In the genomic region with DNA sequence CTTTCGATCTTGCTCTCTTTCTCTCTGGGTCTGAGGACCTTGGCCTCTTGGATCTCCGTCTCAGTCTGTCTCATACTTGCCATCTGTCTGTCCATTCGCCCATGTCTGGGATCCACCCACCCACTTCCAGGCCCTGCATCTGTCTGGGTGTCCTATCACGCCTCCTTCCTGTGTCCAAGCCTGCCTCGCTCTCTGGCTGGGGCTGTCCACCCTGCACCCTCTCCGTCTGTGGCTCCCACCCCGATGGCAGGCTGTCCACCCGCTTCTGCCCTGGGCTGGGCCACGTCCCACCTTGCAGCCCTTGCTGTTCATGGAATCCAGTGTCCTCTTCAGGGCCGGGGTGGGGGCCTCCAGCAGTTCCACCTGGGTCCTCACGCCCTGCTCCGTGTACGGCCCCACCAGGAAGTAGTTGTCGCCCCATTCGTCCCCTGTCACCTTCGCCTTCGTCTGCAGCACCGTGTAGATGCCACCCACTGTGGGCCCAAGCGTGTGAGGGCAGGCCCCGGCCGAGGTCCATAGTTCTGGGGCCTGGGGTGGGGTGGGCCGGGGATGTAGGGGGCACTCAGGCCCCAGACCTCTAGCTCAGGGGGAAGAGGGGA, we compare ENCODE assay signal across 2 cellular contexts.
TF ChIP-seq lines count a peak whose summit lies in the region.

No MANE protein-coding gene starts in this region.

TF ChIP-seq in A549, 52 proteins besides CTCF, POLR2A, EP300 and RAD21:
- TF ChIP-seq RARB (CRISPR knock-in tag; IDR thresholded peaks at IDR 0.05): no peak
- TF ChIP-seq FOXS1 (CRISPR knock-in tag; IDR thresholded peaks at IDR 0.05): no peak
- TF ChIP-seq, protein P1, sequence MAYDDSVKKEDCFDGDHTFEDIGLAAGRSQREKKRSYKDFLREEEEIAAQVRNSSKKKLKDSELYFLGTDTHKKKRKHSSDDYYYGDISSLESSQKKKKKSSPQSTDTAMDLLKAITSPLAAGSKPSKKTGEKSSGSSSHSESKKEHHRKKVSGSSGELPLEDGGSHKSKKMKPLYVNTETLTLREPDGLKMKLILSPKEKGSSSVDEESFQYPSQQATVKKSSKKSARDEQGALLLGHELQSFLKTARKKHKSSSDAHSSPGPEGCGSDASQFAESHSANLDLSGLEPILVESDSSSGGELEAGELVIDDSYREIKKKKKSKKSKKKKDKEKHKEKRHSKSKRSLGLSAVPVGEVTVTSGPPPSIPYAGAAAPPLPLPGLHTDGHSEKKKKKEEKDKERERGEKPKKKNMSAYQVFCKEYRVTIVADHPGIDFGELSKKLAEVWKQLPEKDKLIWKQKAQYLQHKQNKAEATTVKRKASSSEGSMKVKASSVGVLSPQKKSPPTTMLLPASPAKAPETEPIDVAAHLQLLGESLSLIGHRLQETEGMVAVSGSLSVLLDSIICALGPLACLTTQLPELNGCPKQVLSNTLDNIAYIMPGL (CRISPR knock-in tag; IDR thresholded peaks at IDR 0.05; ENCODE audit: borderline replicate concordance): no peak
- TF ChIP-seq, protein P2, sequence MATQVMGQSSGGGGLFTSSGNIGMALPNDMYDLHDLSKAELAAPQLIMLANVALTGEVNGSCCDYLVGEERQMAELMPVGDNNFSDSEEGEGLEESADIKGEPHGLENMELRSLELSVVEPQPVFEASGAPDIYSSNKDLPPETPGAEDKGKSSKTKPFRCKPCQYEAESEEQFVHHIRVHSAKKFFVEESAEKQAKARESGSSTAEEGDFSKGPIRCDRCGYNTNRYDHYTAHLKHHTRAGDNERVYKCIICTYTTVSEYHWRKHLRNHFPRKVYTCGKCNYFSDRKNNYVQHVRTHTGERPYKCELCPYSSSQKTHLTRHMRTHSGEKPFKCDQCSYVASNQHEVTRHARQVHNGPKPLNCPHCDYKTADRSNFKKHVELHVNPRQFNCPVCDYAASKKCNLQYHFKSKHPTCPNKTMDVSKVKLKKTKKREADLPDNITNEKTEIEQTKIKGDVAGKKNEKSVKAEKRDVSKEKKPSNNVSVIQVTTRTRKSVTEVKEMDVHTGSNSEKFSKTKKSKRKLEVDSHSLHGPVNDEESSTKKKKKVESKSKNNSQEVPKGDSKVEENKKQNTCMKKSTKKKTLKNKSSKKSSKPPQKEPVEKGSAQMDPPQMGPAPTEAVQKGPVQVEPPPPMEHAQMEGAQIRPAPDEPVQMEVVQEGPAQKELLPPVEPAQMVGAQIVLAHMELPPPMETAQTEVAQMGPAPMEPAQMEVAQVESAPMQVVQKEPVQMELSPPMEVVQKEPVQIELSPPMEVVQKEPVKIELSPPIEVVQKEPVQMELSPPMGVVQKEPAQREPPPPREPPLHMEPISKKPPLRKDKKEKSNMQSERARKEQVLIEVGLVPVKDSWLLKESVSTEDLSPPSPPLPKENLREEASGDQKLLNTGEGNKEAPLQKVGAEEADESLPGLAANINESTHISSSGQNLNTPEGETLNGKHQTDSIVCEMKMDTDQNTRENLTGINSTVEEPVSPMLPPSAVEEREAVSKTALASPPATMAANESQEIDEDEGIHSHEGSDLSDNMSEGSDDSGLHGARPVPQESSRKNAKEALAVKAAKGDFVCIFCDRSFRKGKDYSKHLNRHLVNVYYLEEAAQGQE (IDR thresholded peaks at IDR 0.05): no peak
- TF ChIP-seq ZNF302 (CRISPR knock-in tag; IDR thresholded peaks at IDR 0.05): no peak
- TF ChIP-seq, protein P3, sequence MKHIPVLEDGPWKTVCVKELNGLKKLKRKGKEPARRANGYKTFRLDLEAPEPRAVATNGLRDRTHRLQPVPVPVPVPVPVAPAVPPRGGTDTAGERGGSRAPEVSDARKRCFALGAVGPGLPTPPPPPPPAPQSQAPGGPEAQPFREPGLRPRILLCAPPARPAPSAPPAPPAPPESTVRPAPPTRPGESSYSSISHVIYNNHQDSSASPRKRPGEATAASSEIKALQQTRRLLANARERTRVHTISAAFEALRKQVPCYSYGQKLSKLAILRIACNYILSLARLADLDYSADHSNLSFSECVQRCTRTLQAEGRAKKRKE (CRISPR knock-in tag; IDR thresholded peaks at IDR 0.05; ENCODE audit: low read depth): no peak
- TF ChIP-seq CBX2 (IDR thresholded peaks at IDR 0.05; ENCODE audit: borderline replicate concordance, low read depth): no peak
- TF ChIP-seq KDM1A (IDR thresholded peaks at IDR 0.05; ENCODE audit: low read depth): no peak

TF ChIP-seq in neural cell, 6 proteins besides CTCF, POLR2A, EP300 and RAD21:
- TF ChIP-seq, protein P2 (IDR thresholded peaks at IDR 0.05; ENCODE audit: borderline replicate concordance): no peak
- TF ChIP-seq TAF1 (IDR thresholded peaks at IDR 0.05; ENCODE audit: low read depth) (no peak), MXI1 (conservative IDR thresholded peaks at IDR 0.05; ENCODE audit: poor library complexity, severe bottlenecking) (no peak), POLR2AphosphoS5 (IDR thresholded peaks at IDR 0.05) (no peak), EZH2 (IDR thresholded peaks at IDR 0.05; ENCODE audit: borderline replicate concordance, insufficient read depth, low read length, poor library complexity, severe bottlenecking) (no peak), SMC3 (conservative IDR thresholded peaks at IDR 0.05; ENCODE audit: poor library complexity) (no peak)
TF ChIP-seq in neural cell: peak in this region for 0.
